16 cellular contexts compared by ENCODE assay signal in genomic region chr5:181097759-181098491, GRCh38. TPM values are rescaled to one million over a fixed set of nuclear protein-coding genes. Genes with fewer than 3 reads are reported as not detected.
DNase-seq lines count a peak whose midpoint lies in the region; ATAC-seq and TF ChIP-seq lines count a peak whose summit lies in the region.
"Not testable (repeated sequence)": the region's sequence is repeated elsewhere in the genome, so short reads cannot be mapped to it uniquely, and the experiment has no call there.
"Had no signal": no experiment of that assay in that cellular context is flagged by ENCODE, and none has a peak within 500 bp of the region (broad histone marks: within the 10 kb centered on the region; RNA-seq: fewer than 3 reads in every experiment).

No MANE protein-coding gene starts in this region.

- not testable (repeated sequence) for H4K8ac ChIP-seq in mesendoderm (ENCODE audit: low read depth, low read length)

- H3K9me3 Mint-ChIP-seq in GM23338; activated CD4-positive, alpha-beta T cell treated with anti-CD3 and anti-CD28 coated beads, Interleukin-2, amount 10 ng/mL, durations not matched to agents 24 days and 14 days; stimulated activated naive CD8-positive, alpha-beta T cell treated with anti-CD3 and anti-CD28 coated beads, Interleukin-15, amount 100 ng/mL, for 72 hours: not testable (repeated sequence)

- BruUV-seq in PC-3 (replicated peaks; lab: Mats Ljungman, UMichigan) = not testable (repeated sequence)

- CTCF ChIA-PET in PC-3 (lab: Charles Lee) = not testable (repeated sequence)

- peaks cover 16% of the 10 kb centered on the region; the same call in 1 of the 2 replicates for H3F3A ChIP-seq in GM23338 (replicated peaks; ENCODE audit: low read depth)
- H3F3A ChIP-seq in PC-3 (ENCODE audit: low read length, unreplicated experiment) = not testable (repeated sequence)

- not testable (repeated sequence) for H4K20me1 ChIP-seq in GM23338 (replicated peaks; ENCODE audit: insufficient read depth); PC-3 (ENCODE audit: low read length)

- H2BK15ac ChIP-seq in mesendoderm (replicated peaks; ENCODE audit: low read depth) = not testable (repeated sequence)

- not testable (repeated sequence) for TF ChIP-seq CTCF in GM23338 (conservative IDR thresholded peaks at IDR 0.05; ENCODE audit: low read depth in 2 of 2); PC-3 (conservative IDR thresholded peaks at IDR 0.05; ENCODE audit: low read depth, low read length); epithelial cell of proximal tubule (conservative IDR thresholded peaks at IDR 0.05; ENCODE audit: low read depth, low read length)

- H3K9ac ChIP-seq in PC-3 (ENCODE audit: low read length); mesendoderm (ENCODE audit: low read length): not testable (repeated sequence)

- H3K27me3 Mint-ChIP-seq in GM23338 (ENCODE audit: insufficient read depth, low read depth, poor library complexity) = peaks cover 19% of the 10 kb centered on the region
- H3K27me3 Mint-ChIP-seq in activated CD4-positive, alpha-beta T cell treated with anti-CD3 and anti-CD28 coated beads, Interleukin-2, amount 10 ng/mL, durations not matched to agents 24 days and 14 days = peaks cover 19% of the 10 kb centered on the region
- H3K27me3 Mint-ChIP-seq in stimulated activated naive CD8-positive, alpha-beta T cell treated with anti-CD3 and anti-CD28 coated beads, Interleukin-15, amount 100 ng/mL, for 72 hours = peaks cover 40% of the 10 kb centered on the region

- not testable (repeated sequence) for H3K27ac Mint-ChIP-seq in GM23338; activated CD4-positive, alpha-beta T cell treated with anti-CD3 and anti-CD28 coated beads, Interleukin-2, amount 10 ng/mL, durations not matched to agents 24 days and 14 days; stimulated activated naive CD8-positive, alpha-beta T cell treated with anti-CD3 and anti-CD28 coated beads, Interleukin-15, amount 100 ng/mL, for 72 hours

- not testable (repeated sequence) for H3K4me3 Mint-ChIP-seq in GM23338; activated CD4-positive, alpha-beta T cell treated with anti-CD3 and anti-CD28 coated beads, Interleukin-2, amount 10 ng/mL, durations not matched to agents 24 days and 14 days
- H3K4me3 Mint-ChIP-seq in stimulated activated naive CD8-positive, alpha-beta T cell treated with anti-CD3 and anti-CD28 coated beads, Interleukin-15, amount 100 ng/mL, for 72 hours = peak overlapping the region in 1 of 2 donors; percentile 57

- not testable (repeated sequence) for H3K79me2 ChIP-seq in GM23338 (replicated peaks; ENCODE audit: insufficient read depth); PC-3 (ENCODE audit: low read length); mesendoderm (ENCODE audit: control insufficient read depth, insufficient read depth, low read length)

- not testable (repeated sequence) for DNase-seq in GM23338 (ENCODE audit: low spot score); PC-3; epithelial cell of proximal tubule (ENCODE audit: low read depth); iPS DF 6.9 (ENCODE audit: low read depth, low spot score); stimulated activated naive CD8-positive, alpha-beta T cell treated with anti-CD3 and anti-CD28 coated beads, Interleukin-15, amount 100 ng/mL, for 72 hours
- DNase-seq in activated CD4-positive, alpha-beta T cell treated with anti-CD3 and anti-CD28 coated beads, Interleukin-2, amount 10 ng/mL, durations not matched to agents 24 days and 14 days = peak; percentile 43
- DNase-seq in mesendoderm = peak; percentile 11

- H3K56ac ChIP-seq in mesendoderm (ENCODE audit: low read length) = not testable (repeated sequence)

- not testable (repeated sequence) for H3K36me3 Mint-ChIP-seq in GM23338 (ENCODE audit: low read depth); activated CD4-positive, alpha-beta T cell treated with anti-CD3 and anti-CD28 coated beads, Interleukin-2, amount 10 ng/mL, durations not matched to agents 24 days and 14 days (ENCODE audit: low read depth)

- H3K4me3 ChIP-seq in GM23338; PC-3 (ENCODE audit: low read length); mesendoderm (ENCODE audit: low read length): not testable (repeated sequence)
- H3K4me3 ChIP-seq in epithelial cell of proximal tubule (ENCODE audit: low read depth, low read length) (peak overlapping the region; percentile 24), iPS DF 6.9 (ENCODE audit: low read length) (peak overlapping the region; percentile 24; the same call in 1 of the 2 replicates)

- not testable (repeated sequence) for H2BK120ac ChIP-seq in mesendoderm (ENCODE audit: low read depth, low read length)

- H4K5ac ChIP-seq in mesendoderm (ENCODE audit: low read length) = not testable (repeated sequence)

- H2AFZ ChIP-seq in GM23338; PC-3 (ENCODE audit: low read length): not testable (repeated sequence)

- not testable (repeated sequence) for H3K4me1 ChIP-seq in GM23338 (ENCODE audit: insufficient read depth); PC-3 (ENCODE audit: insufficient read depth, low read length); iPS DF 6.9 (ENCODE audit: control insufficient read depth, insufficient read depth, low read length); mesendoderm (ENCODE audit: control insufficient read depth, low read depth, low read length)

- ATAC-seq in GM23338 (peak; percentile 5), PC-3 (peak; percentile 35; the same call in 1 of the 2 replicates)
- peak; percentile 18 for ATAC-seq in stimulated activated naive CD8-positive, alpha-beta T cell treated with anti-CD3 and anti-CD28 coated beads, Interleukin-15, amount 100 ng/mL, for 72 hours

- H2BK5ac ChIP-seq in mesendoderm (ENCODE audit: low read length) = not testable (repeated sequence)

- not testable (repeated sequence) for H3K9me2 ChIP-seq in GM23338 (ENCODE audit: insufficient read depth); PC-3 (replicated peaks; ENCODE audit: low read length)

- not testable (repeated sequence) for H3K18ac ChIP-seq in mesendoderm (ENCODE audit: low read length)

- intact Hi-C loops in PC-3 (cut with micrococcal nuclease); activated CD4-positive, alpha-beta T cell treated with anti-CD3 and anti-CD28 coated beads, Interleukin-2, amount 10 ng/mL, durations not matched to agents 24 days and 14 days (cut with micrococcal nuclease): not testable (repeated sequence)

- H3K27me3 ChIP-seq in GM23338 (ENCODE audit: insufficient read depth) (peaks cover 20% of the 10 kb centered on the region), iPS DF 6.9 (ENCODE audit: control insufficient read depth, insufficient read depth, low read length) (peaks cover 18% of the 10 kb centered on the region), mesendoderm (ENCODE audit: insufficient read depth, low read length, poor library complexity) (peaks cover 12% of the 10 kb centered on the region)
- H3K27me3 ChIP-seq in PC-3 (ENCODE audit: low read length) = not testable (repeated sequence)

- POLR2A ChIA-PET in PC-3 (lab: Charles Lee; ENCODE audit: unreplicated experiment) = not testable (repeated sequence)

- H3K9me3 ChIP-seq in PC-3 (ENCODE audit: low read length); iPS DF 6.9 (ENCODE audit: control insufficient read depth, insufficient read depth, low read length): not testable (repeated sequence)

- H3K36me3 ChIP-seq in GM23338 (ENCODE audit: insufficient read depth); PC-3 (ENCODE audit: low read depth, low read length); iPS DF 6.9 (ENCODE audit: control insufficient read depth, insufficient read depth, low read length); mesendoderm (ENCODE audit: control insufficient read depth, insufficient read depth, low read length): not testable (repeated sequence)

- not testable (repeated sequence) for H3K4me2 ChIP-seq in GM23338; PC-3 (ENCODE audit: low read length); mesendoderm (ENCODE audit: low read length)

- H3K79me1 ChIP-seq in mesendoderm (ENCODE audit: low read length) = not testable (repeated sequence)

- H3K23ac ChIP-seq in mesendoderm (ENCODE audit: low read length) = not testable (repeated sequence)

- no CpG with 5 or more reads among the region's 56 CpGs for WGBS in iPS DF 6.9 (ENCODE audit: insufficient coverage, insufficient read length)
- WGBS in mesendoderm (ENCODE audit: extremely low coverage, insufficient coverage, low lambda C conversion rate) = no CpG with 5 or more reads among the region's 56 CpGs

- not testable (repeated sequence) for H3K4ac ChIP-seq in mesendoderm (ENCODE audit: low read depth, low read length)

- not testable (repeated sequence) for H2AK5ac ChIP-seq in mesendoderm (ENCODE audit: low read length)

- not testable (repeated sequence) for H3K4me1 Mint-ChIP-seq in GM23338; activated CD4-positive, alpha-beta T cell treated with anti-CD3 and anti-CD28 coated beads, Interleukin-2, amount 10 ng/mL, durations not matched to agents 24 days and 14 days
- H3K4me1 Mint-ChIP-seq in stimulated activated naive CD8-positive, alpha-beta T cell treated with anti-CD3 and anti-CD28 coated beads, Interleukin-15, amount 100 ng/mL, for 72 hours = peaks cover 20% of the 10 kb centered on the region

- H3K27ac ChIP-seq in GM23338 (ENCODE audit: low read depth); PC-3 (ENCODE audit: low read length); iPS DF 6.9 (ENCODE audit: low read length); mesendoderm (ENCODE audit: low read depth, low read length): not testable (repeated sequence)

RNA-seq across cellular contexts. Expression of gene OR2V1, which starts 33.0 kb away (rescaled TPM):
- total RNA-seq in GM23338 (2014; rRNA removed; shearing (Covaris generic)) = not detected in 2 replicates
- polyA plus RNA-seq in GM23338 (2016; fragmentation: Nextera tagmentation; extraction: Ambion mirVana) = not detected in 2 replicates
- not detected in 2 replicates for total RNA-seq in PC-3 (2014; rRNA removed)
- not detected in 2 replicates for total RNA-seq in activated CD4-positive, alpha-beta T cell treated with anti-CD3 and anti-CD28 coated beads, Interleukin-2, amount 10 ng/mL, durations not matched to agents 24 days and 14 days
- not detected in 2 replicates for total RNA-seq in epithelial cell of proximal tubule
- polyA plus RNA-seq in mesendoderm (2013, experiment 1 of 2) = not detected
- not detected for polyA plus RNA-seq in mesendoderm (2013, experiment 2 of 2)
- total RNA-seq: CD4-positive, alpha-beta memory T cell; H7; HepG2; HFFc6; HT1080; LHCN-M2; MCF 10A; RPMI7951; SK-MEL-5 had no signal
- polyA plus RNA-seq: CD4-positive, alpha-beta memory T cell; HepG2 had no signal

RNA-seq across cellular contexts. Expression of gene OR2V2, which starts 49.5 kb away (rescaled TPM):
- total RNA-seq in GM23338 (2014; rRNA removed; shearing (Covaris generic)) = not detected in 2 replicates
- polyA plus RNA-seq in GM23338 (2016; fragmentation: Nextera tagmentation; extraction: Ambion mirVana) = not detected in 2 replicates
- total RNA-seq in PC-3 (2014; rRNA removed) (not detected in 2 replicates), epithelial cell of proximal tubule (not detected in 2 replicates)
- not detected in 2 replicates for total RNA-seq in activated CD4-positive, alpha-beta T cell treated with anti-CD3 and anti-CD28 coated beads, Interleukin-2, amount 10 ng/mL, durations not matched to agents 24 days and 14 days
- polyA plus RNA-seq in mesendoderm (2013, experiment 1 of 2) = not detected
- not detected for polyA plus RNA-seq in mesendoderm (2013, experiment 2 of 2)
- total RNA-seq: CD4-positive, alpha-beta memory T cell; H7; HepG2; HFFc6; HT1080; LHCN-M2; MCF 10A; RPMI7951; SK-MEL-5 had no signal
- polyA plus RNA-seq: CD4-positive, alpha-beta memory T cell; HepG2 had no signal

RNA-seq across cellular contexts. Expression of gene BTNL9, which starts 57.9 kb away (rescaled TPM):
- 2.8 and 3.4 TPM in 2 replicates for total RNA-seq in GM23338 (2014; rRNA removed; shearing (Covaris generic))
- 0.21 and 0.37 TPM in 2 replicates for polyA plus RNA-seq in GM23338 (2016; fragmentation: Nextera tagmentation; extraction: Ambion mirVana)
- total RNA-seq in PC-3 (2014; rRNA removed) (11.5 and 15.4 TPM in 2 replicates), epithelial cell of proximal tubule (0.22 TPM in 1 of 2 replicates, not detected in the other)
- 0.23 TPM in 1 of 2 replicates, not detected in the other for total RNA-seq in activated CD4-positive, alpha-beta T cell treated with anti-CD3 and anti-CD28 coated beads, Interleukin-2, amount 10 ng/mL, durations not matched to agents 24 days and 14 days
- polyA plus RNA-seq in mesendoderm (2013, experiment 1 of 2) = 0.51 TPM
- polyA plus RNA-seq in mesendoderm (2013, experiment 2 of 2) = 0.41 TPM
- total RNA-seq: CD4-positive, alpha-beta memory T cell; HFFc6; LHCN-M2; MCF 10A; RPMI7951 had no signal
- polyA plus RNA-seq: CD4-positive, alpha-beta memory T cell; HepG2 had no signal
